In the genomic region with DNA sequence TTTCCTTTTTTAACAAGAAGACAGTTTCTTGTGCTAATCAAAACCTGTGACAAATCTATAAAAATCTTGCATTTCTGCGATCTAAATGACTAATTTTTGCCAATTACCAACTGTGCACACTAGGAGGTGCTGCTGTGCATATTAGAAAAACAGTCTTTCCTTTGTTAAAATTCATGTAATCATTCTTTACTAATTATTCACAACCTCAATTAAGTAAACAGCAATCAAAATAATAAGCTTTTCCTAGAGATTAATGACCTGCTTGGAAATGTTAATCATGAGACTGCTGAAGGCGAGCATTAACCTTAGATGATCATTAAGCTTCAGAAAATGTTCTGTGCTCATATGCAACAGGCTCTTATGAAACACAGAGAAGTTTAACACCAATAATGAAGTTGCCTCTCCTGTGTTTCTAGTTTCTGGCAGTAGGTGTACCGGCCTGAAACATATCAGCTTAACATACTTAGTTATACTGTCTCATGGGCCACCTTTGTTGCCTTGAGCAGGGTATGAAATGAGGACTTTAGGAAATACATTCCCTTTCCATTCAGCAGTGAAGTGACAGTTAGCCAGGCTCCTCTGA, we compare ENCODE assay signal across 9 cellular contexts. TPM values are rescaled to one million over a fixed set of nuclear protein-coding genes. Genes with fewer than 3 reads are reported as not detected.
DNase-seq lines count a peak whose midpoint lies in the region; ATAC-seq and TF ChIP-seq lines count a peak whose summit lies in the region.
"Had no signal": no experiment of that assay in that cellular context is flagged by ENCODE, and none has a peak within 500 bp of the region (broad histone marks: within the 10 kb centered on the region; RNA-seq: fewer than 3 reads in every experiment).

No MANE protein-coding gene starts in this region.

- H3F3A ChIP-seq in GM23338 (replicated peaks; ENCODE audit: low read depth), result no peaks in the 10 kb centered on the region

- DNase-seq in CD8-positive, alpha-beta T cell, result peak in 2 of 7 experiments; percentile 29 to 32
- DNase-seq in GM23338 (ENCODE audit: low spot score), result peak; percentile 40
- peak; percentile 44 for DNase-seq in SK-N-MC (ENCODE audit: low read depth, low spot score)
- peak in 1 of 10 donors; percentile 18 for DNase-seq in dorsolateral prefrontal cortex
- DNase-seq in naive thymus-derived CD4-positive, alpha-beta T cell, result peak in 5 of 9 donors; percentile 31 to 49 (median 41)
- DNase-seq in iPS-NIHi11 (ENCODE audit: low spot score), result no peak

- H3K4me3 ChIP-seq in CD8-positive, alpha-beta T cell (ENCODE audit: low read depth, low read length), result no peak overlapping the region
- H3K4me3 ChIP-seq in GM23338 (no peak overlapping the region), SK-N-MC (0 out of 2 replicates have a peak overlapping the region, but pooled peaks have one; percentile 13), dorsolateral prefrontal cortex (peak overlapping the region in 9 of 59 donors; percentile 1 to 26 (median 5))
- H3K4me3 ChIP-seq in naive thymus-derived CD4-positive, alpha-beta T cell (ENCODE audit: low read length), result no peak overlapping the region
- H3K4me3 ChIP-seq: SJSA1 had no signal

- H3K36me3 ChIP-seq in CD8-positive, alpha-beta T cell (ENCODE audit: insufficient read depth, low read length), result no peaks in the 10 kb centered on the region
- H3K36me3 ChIP-seq in GM23338 (ENCODE audit: insufficient read depth), result no peaks in the 10 kb centered on the region
- no peaks in the 10 kb centered on the region for H3K36me3 ChIP-seq in SK-N-MC (ENCODE audit: insufficient read depth, low read length)
- H3K36me3 ChIP-seq in naive thymus-derived CD4-positive, alpha-beta T cell (ENCODE audit: control insufficient read depth in 2 of 3, insufficient read depth in 3 of 3, low read length in 3 of 3), result no peaks in the 10 kb centered on the region
- H3K36me3 ChIP-seq: SJSA1 had no signal

- no peaks in the 10 kb centered on the region for H3K79me2 ChIP-seq in GM23338 (replicated peaks; ENCODE audit: insufficient read depth)

- no peak overlapping the region for H3K4me3 Mint-ChIP-seq in CD8-positive, alpha-beta T cell
- H3K4me3 Mint-ChIP-seq in GM23338, result no peak overlapping the region
- no peak overlapping the region for H3K4me3 Mint-ChIP-seq in naive thymus-derived CD4-positive, alpha-beta T cell

- H3K27ac ChIP-seq in CD8-positive, alpha-beta T cell (ENCODE audit: low read depth, low read length), result no peak overlapping the region
- H3K27ac ChIP-seq in GM23338 (ENCODE audit: low read depth) (no peak overlapping the region), SK-N-MC (no peak overlapping the region), dorsolateral prefrontal cortex (peak overlapping the region in 16 of 59 donors; percentile 1 to 58 (median 25))
- no peak overlapping the region for H3K27ac ChIP-seq in naive thymus-derived CD4-positive, alpha-beta T cell (ENCODE audit: low read depth, low read length)
- H3K27ac ChIP-seq: SJSA1 had no signal

- POLR2A ChIA-PET in CD8-positive, alpha-beta T cell (lab: Charles Lee), result no interaction called here
- POLR2A ChIA-PET in naive thymus-derived CD4-positive, alpha-beta T cell (lab: Charles Lee), result no interaction called here

- H3K9ac ChIP-seq in SK-N-MC (ENCODE audit: insufficient read length), result peak overlapping the region; percentile 52

- CTCF ChIA-PET in CD8-positive, alpha-beta T cell (lab: Charles Lee), result interaction anchor here (0.7 to 2.6 kb wide), 31 partner anchors 10 to 672 kb away, joined by 3 to 14 read pairs (median 5); partner anchors contain the start of genes ARSK, RFESD and SKIC3
- CTCF ChIA-PET in naive thymus-derived CD4-positive, alpha-beta T cell (lab: Charles Lee), result interaction anchor here (0.7 to 2.1 kb wide), 18 partner anchors 9 to 672 kb away, joined by 3 to 15 read pairs (median 4); partner anchors contain the start of gene RFESD

- no peaks in the 10 kb centered on the region for H3K9me3 ChIP-seq in CD8-positive, alpha-beta T cell (ENCODE audit: low read length)
- H3K9me3 ChIP-seq in SK-N-MC (ENCODE audit: low read depth, low read length), result no peaks in the 10 kb centered on the region
- H3K9me3 ChIP-seq in naive thymus-derived CD4-positive, alpha-beta T cell (ENCODE audit: control insufficient read depth in 2 of 3, low read length in 3 of 3), result no peaks in the 10 kb centered on the region
- H3K9me3 ChIP-seq: SJSA1 had no signal

- H3K4me2 ChIP-seq in GM23338, result no peak overlapping the region

- peak; percentile 94 for TF ChIP-seq CTCF in CD8-positive, alpha-beta T cell (IDR thresholded peaks at IDR 0.05)
- TF ChIP-seq CTCF in GM23338 (conservative IDR thresholded peaks at IDR 0.05; ENCODE audit: low read depth in 2 of 2), result peak; percentile 64 to 93
- TF ChIP-seq CTCF in dorsolateral prefrontal cortex (IDR thresholded peaks at IDR 0.05 in 54 of 56, conservative IDR thresholded peaks at IDR 0.05 in 2 of 56; ENCODE audit: low read depth in 1 of 56, partially characterized antibody in 56 of 56), result peak; percentile 56 to 95 (median 84)

- no peaks in the 10 kb centered on the region for H3K9me3 Mint-ChIP-seq in CD8-positive, alpha-beta T cell
- no peaks in the 10 kb centered on the region; the same call in 2 of the 3 replicates for H3K9me3 Mint-ChIP-seq in GM23338
- no peaks in the 10 kb centered on the region for H3K9me3 Mint-ChIP-seq in naive thymus-derived CD4-positive, alpha-beta T cell

- H3K4me1 Mint-ChIP-seq in CD8-positive, alpha-beta T cell (ENCODE audit: low read depth), result peaks cover 3% of the 10 kb centered on the region
- H3K4me1 Mint-ChIP-seq in GM23338, result peaks cover 4% of the 10 kb centered on the region; the same call in 1 of the 3 replicates
- peaks cover 0 to 8% (median 3%) of the 10 kb centered on the region in 7 donors for H3K4me1 Mint-ChIP-seq in naive thymus-derived CD4-positive, alpha-beta T cell

- no peaks in the 10 kb centered on the region for H4K20me1 ChIP-seq in GM23338 (replicated peaks; ENCODE audit: insufficient read depth)

- H3K27me3 ChIP-seq in CD8-positive, alpha-beta T cell (ENCODE audit: insufficient read depth, low read length), result no peaks in the 10 kb centered on the region
- H3K27me3 ChIP-seq in GM23338 (ENCODE audit: insufficient read depth) (no peaks in the 10 kb centered on the region), dorsolateral prefrontal cortex (no peaks in the 10 kb centered on the region)
- no peaks in the 10 kb centered on the region for H3K27me3 ChIP-seq in naive thymus-derived CD4-positive, alpha-beta T cell (ENCODE audit: control insufficient read depth in 2 of 2, insufficient read depth in 2 of 2, low read length in 2 of 2)
- H3K27me3 ChIP-seq: SJSA1 had no signal

- no peak overlapping the region for H2AFZ ChIP-seq in GM23338

- intact Hi-C loops in CD8-positive, alpha-beta T cell (cut with DNase I, micrococcal nuclease), result loop anchor here (1.0 to 10.0 kb wide), 4 partner anchors 117 to 671 kb away; no protein-coding TSS in a partner anchor
- intact Hi-C loops in dorsolateral prefrontal cortex (cut with DNase I), result loop anchor here in 1 of 2 donors (2.0 to 5.0 kb wide), 3 partner anchors 67 to 178 kb away; partner anchors contain the start of gene RHOBTB3
- intact Hi-C loops in naive thymus-derived CD4-positive, alpha-beta T cell (cut with micrococcal nuclease), result loop anchor here (1.0 to 5.0 kb wide), 9 partner anchors 20 to 672 kb away; partner anchors contain the start of gene RHOBTB3 (in 1 of the 2)

- H3K36me3 Mint-ChIP-seq in CD8-positive, alpha-beta T cell, result peaks cover under 1% of the 10 kb centered on the region
- H3K36me3 Mint-ChIP-seq in GM23338 (ENCODE audit: low read depth), result no peaks in the 10 kb centered on the region
- H3K36me3 Mint-ChIP-seq in naive thymus-derived CD4-positive, alpha-beta T cell, result no peaks in the 10 kb centered on the region

- no peaks in the 10 kb centered on the region for H3K9me2 ChIP-seq in GM23338 (ENCODE audit: insufficient read depth)

- peak; percentile 54 for ATAC-seq in CD8-positive, alpha-beta T cell
- ATAC-seq in GM23338 (no peak), HG02970 (IDR thresholded peaks at IDR 0.05; ENCODE audit: low FRiP score, unreplicated experiment) (no peak), HG02840 (IDR thresholded peaks at IDR 0.05; ENCODE audit: low FRiP score, unreplicated experiment) (no peak)
- peak; percentile 65 for ATAC-seq in naive thymus-derived CD4-positive, alpha-beta T cell

- no peak overlapping the region for H3K27ac Mint-ChIP-seq in CD8-positive, alpha-beta T cell
- no peak overlapping the region for H3K27ac Mint-ChIP-seq in GM23338
- H3K27ac Mint-ChIP-seq in naive thymus-derived CD4-positive, alpha-beta T cell, result no peak overlapping the region

- no peaks in the 10 kb centered on the region for H3K4me1 ChIP-seq in CD8-positive, alpha-beta T cell (ENCODE audit: insufficient read depth, low read length)
- no peaks in the 10 kb centered on the region for H3K4me1 ChIP-seq in GM23338 (ENCODE audit: insufficient read depth)
- H3K4me1 ChIP-seq in naive thymus-derived CD4-positive, alpha-beta T cell (ENCODE audit: control insufficient read depth in 2 of 2, insufficient read depth in 2 of 2, low read length in 2 of 2), result peaks cover 0 to 5% of the 10 kb centered on the region in 2 donors

- H3K27me3 Mint-ChIP-seq in CD8-positive, alpha-beta T cell (ENCODE audit: low read depth), result no peaks in the 10 kb centered on the region
- H3K27me3 Mint-ChIP-seq in GM23338 (ENCODE audit: insufficient read depth, low read depth, poor library complexity), result peaks cover 3% of the 10 kb centered on the region
- peaks cover 0 to 8% (median 0%) of the 10 kb centered on the region in 5 donors for H3K27me3 Mint-ChIP-seq in naive thymus-derived CD4-positive, alpha-beta T cell

RNA-seq across cellular contexts. Expression of gene RFESD, which starts 17.7 kb away (rescaled TPM):
- 1 to 10 TPM in 1 of 2 experiments, under 1 TPM in 1; 1.00 to 1.7 TPM for total RNA-seq in CD8-positive, alpha-beta T cell
- 2.4 and 6.3 TPM in 2 replicates for total RNA-seq in GM23338 (2014; rRNA removed; shearing (Covaris generic))
- polyA plus RNA-seq in GM23338 (2016; fragmentation: Nextera tagmentation; extraction: Ambion mirVana), result 6.9 and 7.1 TPM in 2 replicates
- total RNA-seq in dorsolateral prefrontal cortex, result 1 to 10 TPM; 1.0 to 7.7 (median 3.6) TPM
- total RNA-seq in naive thymus-derived CD4-positive, alpha-beta T cell, result 1 to 10 TPM; 2.2 to 9.2 (median 6.5) TPM
- polyA plus RNA-seq in naive thymus-derived CD4-positive, alpha-beta T cell, result 10 to 100 TPM; 10.7 to 21.2 TPM

RNA-seq across cellular contexts. Expression of gene SPATA9, which starts 18.5 kb away (rescaled TPM):
- not detected for total RNA-seq in CD8-positive, alpha-beta T cell
- not detected in 2 replicates for total RNA-seq in GM23338 (2014; rRNA removed; shearing (Covaris generic))
- polyA plus RNA-seq in GM23338 (2016; fragmentation: Nextera tagmentation; extraction: Ambion mirVana), result not detected in 2 replicates
- 1 to 10 TPM in 32 of 120 experiments, under 1 TPM in 53, not detected in 35; 0.24 to 2.5 (median 0.87) TPM for total RNA-seq in dorsolateral prefrontal cortex
- total RNA-seq in naive thymus-derived CD4-positive, alpha-beta T cell, result under 1 TPM in 1 of 5 experiments, not detected in 4; 0.66 TPM
- polyA plus RNA-seq in naive thymus-derived CD4-positive, alpha-beta T cell, result not detected

RNA-seq across cellular contexts. Expression of gene GPR150, which starts 44.4 kb away (rescaled TPM):
- under 1 TPM in 1 of 2 experiments, not detected in 1; 0.35 TPM for total RNA-seq in CD8-positive, alpha-beta T cell
- 0.21 TPM in 1 of 2 replicates, not detected in the other for total RNA-seq in GM23338 (2014; rRNA removed; shearing (Covaris generic))
- 0.10 and 0.47 TPM in 2 replicates for polyA plus RNA-seq in GM23338 (2016; fragmentation: Nextera tagmentation; extraction: Ambion mirVana)
- total RNA-seq in dorsolateral prefrontal cortex, result 1 to 10 TPM in 119 of 120 experiments, under 1 TPM in 1; 0.93 to 7.8 (median 4.4) TPM
- total RNA-seq in naive thymus-derived CD4-positive, alpha-beta T cell, result 1 to 10 TPM in 3 of 5 experiments, under 1 TPM in 2; 0.48 to 1.5 (median 1.1) TPM
- polyA plus RNA-seq in naive thymus-derived CD4-positive, alpha-beta T cell, result 1 to 10 TPM; 3.3 to 3.5 TPM

Comparison
In these comparisons a context has a peak if more than half of its experiments do, and no peak if none do; other contexts are left out.
1. ATAC-seq: peak in CD8-positive, alpha-beta T cell (single experiment) and naive thymus-derived CD4-positive, alpha-beta T cell (single experiment); none in GM23338 (single experiment), HG02970 (single experiment) and HG02840 (single experiment).
2. Peak in every context shown above with its lines, with median percentiles within 50 percentile points of each other: CTCF ChIP-seq.